Comparison of ENCODE assay signal across 19 cellular contexts in genomic region chrX:109841869-109842579, GRCh38.
DNase-seq lines count a peak whose midpoint lies in the region; ATAC-seq, FAIRE-seq and TF ChIP-seq lines count a peak whose summit lies in the region.
"Had no signal": no experiment of that assay in that cellular context is flagged by ENCODE, and none has a peak within 500 bp of the region (broad histone marks: within the 10 kb centered on the region; RNA-seq: fewer than 3 reads in every experiment).

No MANE protein-coding gene starts in this region.

- peak overlapping the region; percentile 40 for H3K4me2 ChIP-seq in K562 (ENCODE audit: insufficient read depth, low read length)

- POLR2A ChIA-PET in K562 (lab: Yijun Ruan, JAX) = interaction anchor here (0.6 to 1.0 kb wide), 2 partner anchors 9 to 10 kb away, joined by 3 read pairs; no protein-coding TSS in a partner anchor

- ATAC-seq in RWPE2 (ENCODE audit: low read depth) (no peak), K562 (no peak)
- peak; percentile 70 for ATAC-seq in stimulated activated naive CD8-positive, alpha-beta T cell treated with anti-CD3 and anti-CD28 coated beads, Interleukin-15, amount 100 ng/mL, for 72 hours
- ATAC-seq: right lobe of liver had no signal

- no peaks in the 10 kb centered on the region for H3K9me1 ChIP-seq in K562 (ENCODE audit: control insufficient read depth, insufficient read depth, low read length)

- TF ChIP-seq EP300 in K562 (IDR thresholded peaks at IDR 0.05; ENCODE audit: low read length) = no peak; the same call in 1 of the 2 replicates

- H3K27ac ChIP-seq in RWPE2 (ENCODE audit: poor library complexity, severe bottlenecking) = peak overlapping the region; percentile 48
- no peak overlapping the region; the same call in 2 of the 3 replicates for H3K27ac ChIP-seq in K562 (ENCODE audit: extremely low read depth, low read depth, low read length)
- H3K27ac ChIP-seq: colonic mucosa, right lobe of liver, SJCRH30, WERI-Rb-1 had no signal

- in situ Hi-C loops in K562 (cut with MboI) = no loop called here

- H3K9me3 ChIP-seq in RWPE2 (ENCODE audit: severe bottlenecking) (no peaks in the 10 kb centered on the region), K562 (replicated peaks; ENCODE audit: control insufficient read depth, insufficient read depth, low read depth, low read length) (no peaks in the 10 kb centered on the region)
- H3K9me3 ChIP-seq: colonic mucosa, right lobe of liver, SJCRH30, upper lobe of left lung had no signal

- no peaks in the 10 kb centered on the region for H3K36me3 Mint-ChIP-seq in activated naive CD4-positive, alpha-beta T cell treated with anti-CD3 and anti-CD28 coated beads for 36 hours (ENCODE audit: low read depth)

- intact Hi-C loops in activated naive CD4-positive, alpha-beta T cell treated with anti-CD3 and anti-CD28 coated beads for 36 hours (cut with micrococcal nuclease) = loop anchor here (1.0 to 10.0 kb wide), 8 partner anchors 110 to 1750 kb away; partner anchors contain the start of genes AMMECR1, ATG4A and PSMD10
- intact Hi-C loops in K562 (cut with micrococcal nuclease) = loop anchor here (5.0 kb wide), 2 partner anchors 60 to 110 kb away; partner anchors contain the start of gene ACSL4

- no peak overlapping the region for H3K4me3 ChIP-seq in RWPE2 (ENCODE audit: severe bottlenecking)
- no peak overlapping the region for H3K4me3 ChIP-seq in K562
- H3K4me3 ChIP-seq in H7 (ENCODE audit: insufficient read depth, low read depth, low read length) = no peak overlapping the region
- H3K4me3 ChIP-seq: colonic mucosa, right lobe of liver, SJCRH30, upper lobe of left lung had no signal

- H3K4me1 ChIP-seq in RWPE2 (ENCODE audit: insufficient read depth, poor library complexity, severe bottlenecking) (peaks cover 26% of the 10 kb centered on the region), K562 (replicated peaks in 1 of 2; ENCODE audit: control insufficient read depth in 2 of 2, insufficient read depth in 2 of 2, low read length in 2 of 2) (peaks cover 0 to 31% of the 10 kb centered on the region in 2 experiments; a peak in 3 of 5 replicates)
- H3K4me1 ChIP-seq: colonic mucosa, SJCRH30 had no signal

- no peak overlapping the region for H3K4me3 Mint-ChIP-seq in activated naive CD4-positive, alpha-beta T cell treated with anti-CD3 and anti-CD28 coated beads for 36 hours
- H3K4me3 Mint-ChIP-seq in stimulated activated naive CD8-positive, alpha-beta T cell treated with anti-CD3 and anti-CD28 coated beads, Interleukin-15, amount 100 ng/mL, for 72 hours = no peak overlapping the region

- CTCF ChIA-PET in activated naive CD4-positive, alpha-beta T cell treated with anti-CD3 and anti-CD28 coated beads for 36 hours (lab: Charles Lee) = interaction anchor here (1.3 to 1.9 kb wide), 3 partner anchors 15 to 130 kb away, joined by 4 to 7 read pairs (median 7); no protein-coding TSS in a partner anchor
- CTCF ChIA-PET in K562 (lab: Yijun Ruan, JAX; ENCODE audit: low intra/inter-chr PET ratio) = interaction anchor here (0.6 kb wide), 1 partner anchor 129 kb away, joined by 3 read pairs; no protein-coding TSS in a partner anchor

- DNase-seq in activated naive CD4-positive, alpha-beta T cell treated with anti-CD3 and anti-CD28 coated beads for 36 hours = no peak
- DNase-seq in activated naive CD4-positive, alpha-beta T cell treated with anti-CD3 and anti-CD28 coated beads, Interleukin-2, amount 50 U/mL, for 16 hours = no peak
- DNase-seq in RWPE2 (ENCODE audit: low spot score) = no peak
- DNase-seq in K562 (ENCODE audit: extremely low read depth in 1 of 4, low spot score in 3 of 4) = peak; percentile 14 to 58 (median 21)
- DNase-seq in stimulated activated naive CD8-positive, alpha-beta T cell treated with anti-CD3 and anti-CD28 coated beads, Interleukin-15, amount 100 ng/mL, for 72 hours = no peak
- DNase-seq in NCI-H748 (lab: John Stamatoyannopoulos, UW; ENCODE audit: unreplicated experiment) = no peak
- no peak for DNase-seq in H7
- no peak for DNase-seq in stimulated activated CD4-positive, alpha-beta T cell treated with anti-CD3 and anti-CD28 coated beads, Interleukin-4, amount 100 ng/mL, for 1 hour
- DNase-seq: activated CD8-positive, alpha-beta memory T cell treated with anti-CD3 and anti-CD28 coated beads, Interleukin-2, amount 50 U/mL, for 48 hours; aorta; colonic mucosa; midbrain; nucleus accumbens; right lobe of liver; SJCRH30; stimulated activated CD4-positive, alpha-beta T cell treated with anti-CD3 and anti-CD28 coated beads, Interleukin-2, amount 100 ng/mL, for 24 hours; upper lobe of left lung; WERI-Rb-1 had no signal

- peak overlapping the region; percentile 43 for H2AFZ ChIP-seq in K562 (ENCODE audit: low read depth, low read length)

- H4K20me1 ChIP-seq in K562 (replicated peaks; ENCODE audit: control insufficient read depth, insufficient read depth, low read length) = no peaks in the 10 kb centered on the region

- H3K9ac ChIP-seq in K562 (ENCODE audit: insufficient read depth in 1 of 2, low read depth in 2 of 2, low read length in 2 of 2) = no peak overlapping the region

- H3K79me2 ChIP-seq in K562 (ENCODE audit: control insufficient read depth, insufficient read depth, low read length) = no peaks in the 10 kb centered on the region

- no TSS peak for BruUV-seq in K562 (replicated peaks; lab: Mats Ljungman, UMichigan)

- no peak for TF ChIP-seq POLR2A in K562 (conservative IDR thresholded peaks at IDR 0.05)

- H3K36me3 ChIP-seq in RWPE2 (ENCODE audit: low read depth) (no peaks in the 10 kb centered on the region), K562 (ENCODE audit: control insufficient read depth, insufficient read depth, low read length) (no peaks in the 10 kb centered on the region), H7 (replicated peaks; ENCODE audit: control insufficient read depth, insufficient read depth, low read length) (no peaks in the 10 kb centered on the region)
- H3K36me3 ChIP-seq: colonic mucosa, right lobe of liver, SJCRH30, upper lobe of left lung, WERI-Rb-1 had no signal

- peak; percentile 15 for FAIRE-seq in K562 (lab: Jason Lieb, UNC)
- FAIRE-seq: keratinocyte had no signal

- TF ChIP-seq CTCF in RWPE2 (IDR thresholded peaks at IDR 0.05; ENCODE audit: poor library complexity, severe bottlenecking) (no peak), K562 (IDR thresholded peaks at IDR 0.05 in 2 of 3, conservative IDR thresholded peaks at IDR 0.05 in 1 of 3; ENCODE audit: insufficient read depth in 2 of 3, low read depth in 1 of 3, low read length in 3 of 3) (no peak)

- peaks cover 17% of the 10 kb centered on the region for H3K4me1 Mint-ChIP-seq in activated naive CD4-positive, alpha-beta T cell treated with anti-CD3 and anti-CD28 coated beads for 36 hours (ENCODE audit: low read depth)
- peaks cover 5% of the 10 kb centered on the region for H3K4me1 Mint-ChIP-seq in stimulated activated naive CD8-positive, alpha-beta T cell treated with anti-CD3 and anti-CD28 coated beads, Interleukin-15, amount 100 ng/mL, for 72 hours

- TF ChIP-seq RAD21 in K562 (CRISPR knock-in tag; conservative IDR thresholded peaks at IDR 0.05 in 1 of 2, IDR thresholded peaks at IDR 0.05 in 1 of 2) = no peak

- peak overlapping the region; percentile 13 for H3K27ac Mint-ChIP-seq in activated naive CD4-positive, alpha-beta T cell treated with anti-CD3 and anti-CD28 coated beads for 36 hours
- H3K27ac Mint-ChIP-seq in stimulated activated naive CD8-positive, alpha-beta T cell treated with anti-CD3 and anti-CD28 coated beads, Interleukin-15, amount 100 ng/mL, for 72 hours = no peak overlapping the region

- H3K27me3 ChIP-seq in RWPE2 (ENCODE audit: insufficient read depth, poor library complexity, severe bottlenecking) (no peaks in the 10 kb centered on the region), K562 (ENCODE audit: control insufficient read depth in 2 of 2, insufficient read depth in 2 of 2, low read length in 2 of 2) (no peaks in the 10 kb centered on the region), H7 (ENCODE audit: control insufficient read depth, insufficient read depth, low read length) (no peaks in the 10 kb centered on the region)
- H3K27me3 ChIP-seq: colonic mucosa, SJCRH30, upper lobe of left lung had no signal

- 14% methylated on average over 1 of the region's 4 CpGs for WGBS in K562 (ENCODE audit: insufficient coverage, low coverage, missing lambda C conversion rate)

- no peaks in the 10 kb centered on the region for H3K27me3 Mint-ChIP-seq in activated naive CD4-positive, alpha-beta T cell treated with anti-CD3 and anti-CD28 coated beads for 36 hours (ENCODE audit: low read depth)
- no peaks in the 10 kb centered on the region for H3K27me3 Mint-ChIP-seq in stimulated activated naive CD8-positive, alpha-beta T cell treated with anti-CD3 and anti-CD28 coated beads, Interleukin-15, amount 100 ng/mL, for 72 hours

- H3K9me3 Mint-ChIP-seq in activated naive CD4-positive, alpha-beta T cell treated with anti-CD3 and anti-CD28 coated beads for 36 hours = no peaks in the 10 kb centered on the region
- no peaks in the 10 kb centered on the region for H3K9me3 Mint-ChIP-seq in stimulated activated naive CD8-positive, alpha-beta T cell treated with anti-CD3 and anti-CD28 coated beads, Interleukin-15, amount 100 ng/mL, for 72 hours

TF ChIP-seq in K562, 482 proteins besides CTCF, POLR2A, EP300 and RAD21 (continues in another document):
- TF ChIP-seq ARID1B (IDR thresholded peaks at IDR 0.05) = peak; percentile 61
- TF ChIP-seq PREB (CRISPR knock-in tag; IDR thresholded peaks at IDR 0.05) = no peak
- peak; percentile 50; the same call in 1 of the 2 replicates for TF ChIP-seq ZNF384 (IDR thresholded peaks at IDR 0.05; ENCODE audit: low read depth, low read length)
- peak; percentile 74 for TF ChIP-seq NFIC (IDR thresholded peaks at IDR 0.05)
- no peak for TF ChIP-seq GATAD2A (IDR thresholded peaks at IDR 0.05)
- TF ChIP-seq MEIS2 (IDR thresholded peaks at IDR 0.05; ENCODE audit: partially characterized antibody) = no peak
- TF ChIP-seq ZNF24 (IDR thresholded peaks at IDR 0.05) = peak; percentile 69
- 0 out of 2 replicates have a peak, but pooled peaks have one; percentile 33 for TF ChIP-seq FOSL1 (tag; conservative IDR thresholded peaks at IDR 0.05)
- TF ChIP-seq POLR2AphosphoS5 (IDR thresholded peaks at IDR 0.05; ENCODE audit: control insufficient read depth, insufficient read depth, low read depth, low read length) = no peak
- peak; percentile 62 for TF ChIP-seq CBFA2T2 (conservative IDR thresholded peaks at IDR 0.05)
- TF ChIP-seq NR1H2 (CRISPR knock-in tag; IDR thresholded peaks at IDR 0.05) = no peak
- no peak for TF ChIP-seq ETV1 (tag; conservative IDR thresholded peaks at IDR 0.05; ENCODE audit: low read depth)
- TF ChIP-seq TAL1 (IDR thresholded peaks at IDR 0.05) = peak; percentile 38
- TF ChIP-seq NCOR1 (IDR thresholded peaks at IDR 0.05) = peak; percentile 53

Comparison
In these comparisons a context has a peak if more than half of its experiments do, and no peak if none do; other contexts are left out.
1. DNase-seq: peak in K562 (4 of 4); none in activated naive CD4-positive, alpha-beta T cell treated with anti-CD3 and anti-CD28 coated beads for 36 hours (single experiment), activated naive CD4-positive, alpha-beta T cell treated with anti-CD3 and anti-CD28 coated beads, Interleukin-2, amount 50 U/mL, for 16 hours (single experiment), RWPE2 (single experiment), stimulated activated naive CD8-positive, alpha-beta T cell treated with anti-CD3 and anti-CD28 coated beads, Interleukin-15, amount 100 ng/mL, for 72 hours (0 of 2), NCI-H748 (single experiment), H7 (single experiment) and stimulated activated CD4-positive, alpha-beta T cell treated with anti-CD3 and anti-CD28 coated beads, Interleukin-4, amount 100 ng/mL, for 1 hour (single experiment).